1 cellular context compared by ENCODE assay signal in the genomic region with DNA sequence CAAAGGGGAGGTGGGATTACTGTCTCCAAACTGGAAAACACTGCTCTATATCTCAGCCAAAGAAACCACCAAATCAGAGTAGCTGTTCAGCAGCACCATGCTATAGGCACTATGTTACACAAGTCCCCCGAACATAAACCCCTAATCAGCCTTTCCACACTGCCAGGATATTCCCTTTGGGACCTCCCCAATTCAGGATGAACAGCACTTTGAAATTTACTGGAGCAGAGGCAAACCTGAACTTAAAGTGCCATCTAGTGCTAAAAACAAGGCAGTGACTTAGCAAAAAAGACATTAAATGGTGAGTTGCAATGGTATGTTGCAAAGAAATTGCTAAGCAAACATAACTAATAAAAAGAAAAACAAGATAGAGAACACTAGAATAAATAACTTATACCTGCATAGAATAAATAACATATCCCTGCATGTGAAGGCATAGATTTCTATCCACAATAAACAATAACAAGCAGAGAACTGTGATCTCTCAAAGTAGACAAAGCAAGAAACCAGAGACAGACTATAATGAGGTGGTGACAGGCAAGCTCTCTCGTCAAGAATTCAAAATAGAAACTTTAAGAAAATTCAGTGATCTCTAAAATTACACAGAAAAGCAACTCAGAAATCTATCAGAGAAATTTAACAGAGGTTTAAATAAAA.
TF ChIP-seq lines count a peak whose summit lies in the region.

No MANE protein-coding gene starts in this region.

TF ChIP-seq in liver, 16 proteins besides CTCF, POLR2A, EP300 and RAD21 (continued from another document):
- TF ChIP-seq FOXA1 (IDR thresholded peaks at IDR 0.05), result no peak
- TF ChIP-seq MAX (IDR thresholded peaks at IDR 0.05), result no peak
TF ChIP-seq in liver: peak in this region for 0.
